Comparison of ENCODE assay signal across 18 cellular contexts in genomic region chr14:22991852-22992251, GRCh38.
"Had no signal": no experiment of that assay in that cellular context is flagged by ENCODE, and none has a peak within 500 bp of the region (broad histone marks: within the 10 kb centered on the region; RNA-seq: fewer than 3 reads in every experiment).

No MANE protein-coding gene starts in this region.

- DNase-seq: cortex of kidney; effector memory CD8-positive, alpha-beta T cell; erythroblast; foreskin fibroblast; gastrocnemius medialis; head of caudate nucleus; left ventricle myocardium superior; lower lobe of right lung; natural killer cell; right lobe of liver; small intestine; stimulated activated CD4-positive, alpha-beta T cell treated with anti-CD3 and anti-CD28 coated beads, Interleukin-15, amount 100 ng/mL, for 24 hours; stimulated activated CD4-positive, alpha-beta T cell treated with anti-CD3 and anti-CD28 coated beads, Interleukin-2, amount 100 ng/mL, for 48 hours; stimulated activated naive CD4-positive, alpha-beta T cell; stimulated activated naive CD8-positive, alpha-beta T cell treated with anti-CD3 and anti-CD28 coated beads, Interleukin-15, amount 100 ng/mL, for 72 hours; thyroid gland; trophoblast cell had no signal

- H3K27me3 Mint-ChIP-seq: effector memory CD8-positive, alpha-beta T cell; progenitor cell of endocrine pancreas; stimulated activated naive CD8-positive, alpha-beta T cell treated with anti-CD3 and anti-CD28 coated beads, Interleukin-15, amount 100 ng/mL, for 72 hours had no signal

- H3K36me3 Mint-ChIP-seq: natural killer cell had no signal

- H3K4me1 Mint-ChIP-seq: natural killer cell had no signal

- ATAC-seq: effector memory CD8-positive, alpha-beta T cell; gastrocnemius medialis; left ventricle myocardium superior; lower lobe of right lung; natural killer cell; right lobe of liver; stimulated activated naive CD8-positive, alpha-beta T cell treated with anti-CD3 and anti-CD28 coated beads, Interleukin-15, amount 100 ng/mL, for 72 hours had no signal

- H3K4me3 Mint-ChIP-seq: effector memory CD8-positive, alpha-beta T cell; natural killer cell; stimulated activated naive CD8-positive, alpha-beta T cell treated with anti-CD3 and anti-CD28 coated beads, Interleukin-15, amount 100 ng/mL, for 72 hours had no signal

- H3K9me3 Mint-ChIP-seq: effector memory CD8-positive, alpha-beta T cell; natural killer cell; stimulated activated naive CD8-positive, alpha-beta T cell treated with anti-CD3 and anti-CD28 coated beads, Interleukin-15, amount 100 ng/mL, for 72 hours had no signal

- H3K27ac Mint-ChIP-seq: effector memory CD8-positive, alpha-beta T cell; natural killer cell; progenitor cell of endocrine pancreas had no signal
